In genomic region chr11:103870821-103871309, GRCh38 we compare ENCODE assay signal across 17 cellular contexts.
DNase-seq lines count a peak whose midpoint lies in the region; ATAC-seq and TF ChIP-seq lines count a peak whose summit lies in the region.
"Had no signal": no experiment of that assay in that cellular context is flagged by ENCODE, and none has a peak within 500 bp of the region (broad histone marks: within the 10 kb centered on the region; RNA-seq: fewer than 3 reads in every experiment).

No MANE protein-coding gene starts in this region.

- no peaks in the 10 kb centered on the region for H3K27me3 Mint-ChIP-seq in MCF 10A (ENCODE audit: insufficient read depth, unreplicated experiment)
- H3K27me3 Mint-ChIP-seq: activated CD4-positive, alpha-beta T cell treated with anti-CD3 and anti-CD28 coated beads for 36 hours; activated naive CD4-positive, alpha-beta T cell treated with anti-CD3 and anti-CD28 coated beads, Interleukin-2, amount 10 ng/mL, durations not matched to agents 7 days and 5 days; CD4-positive, CD25-positive, alpha-beta regulatory T cell had no signal

- H3K79me2 ChIP-seq in trophoblast cell (ENCODE audit: control insufficient read depth, insufficient read depth, low read length, poor library complexity) = no peaks in the 10 kb centered on the region

- H3K14ac ChIP-seq in trophoblast cell (ENCODE audit: low read length) = no peak overlapping the region

- H3K27ac ChIP-seq in breast epithelium (no peak overlapping the region), trophoblast cell (ENCODE audit: low read depth, low read length) (no peak overlapping the region), stomach (no peak overlapping the region)
- H3K27ac ChIP-seq: SJCRH30 had no signal

- H4K12ac ChIP-seq in trophoblast cell (ENCODE audit: low read depth, low read length) = no peak overlapping the region

- H3K4me1 ChIP-seq in breast epithelium (no peaks in the 10 kb centered on the region), trophoblast cell (ENCODE audit: control insufficient read depth in 1 of 2, insufficient read depth in 2 of 2, low read length in 2 of 2) (no peaks in the 10 kb centered on the region), stomach (no peaks in the 10 kb centered on the region)
- H3K4me1 ChIP-seq: SJCRH30 had no signal

- no peak overlapping the region for H2BK5ac ChIP-seq in trophoblast cell (ENCODE audit: low read depth, low read length, poor library complexity)

- no TSS peak for BruUV-seq in MCF 10A (replicated peaks; lab: Mats Ljungman, UMichigan)

- H3K4me3 ChIP-seq in breast epithelium (no peak overlapping the region), trophoblast cell (ENCODE audit: low read depth, low read length) (no peak overlapping the region), stomach (no peak overlapping the region)
- H3K4me3 ChIP-seq: SJCRH30 had no signal

- no peaks in the 10 kb centered on the region for H3K36me3 Mint-ChIP-seq in MCF 10A (ENCODE audit: insufficient read depth, unreplicated experiment)
- H3K36me3 Mint-ChIP-seq: activated naive CD4-positive, alpha-beta T cell treated with anti-CD3 and anti-CD28 coated beads, Interleukin-2, amount 10 ng/mL, durations not matched to agents 7 days and 5 days; CD4-positive, CD25-positive, alpha-beta regulatory T cell had no signal

- no peak overlapping the region for H4K91ac ChIP-seq in trophoblast cell (ENCODE audit: low read depth, low read length)

- H3K4me1 Mint-ChIP-seq in MCF 10A (ENCODE audit: insufficient read depth, unreplicated experiment) = peaks cover 10% of the 10 kb centered on the region
- H3K4me1 Mint-ChIP-seq: activated CD4-positive, alpha-beta T cell treated with anti-CD3 and anti-CD28 coated beads for 36 hours; activated naive CD4-positive, alpha-beta T cell treated with anti-CD3 and anti-CD28 coated beads, Interleukin-2, amount 10 ng/mL, durations not matched to agents 7 days and 5 days; CD4-positive, CD25-positive, alpha-beta regulatory T cell had no signal

- POLR2A ChIA-PET in MCF 10A (lab: Yijun Ruan, JAX) = no interaction called here

- no peak overlapping the region for H2BK120ac ChIP-seq in trophoblast cell (ENCODE audit: insufficient read depth, low read length, poor library complexity)

- TF ChIP-seq POLR2A in breast epithelium (IDR thresholded peaks at IDR 0.05) (no peak), stomach (IDR thresholded peaks at IDR 0.05) (no peak)

- ATAC-seq in left cardiac atrium = peak; percentile 47 to 58
- ATAC-seq: activated CD4-positive, alpha-beta T cell treated with anti-CD3 and anti-CD28 coated beads for 36 hours had no signal

- no peaks in the 10 kb centered on the region for H3K9me3 ChIP-seq in breast epithelium
- H3K9me3 ChIP-seq in trophoblast cell (ENCODE audit: insufficient read depth, low read depth, low read length) = no peaks in the 10 kb centered on the region
- H3K9me3 ChIP-seq in stomach = no peaks in the 10 kb centered on the region
- H3K9me3 ChIP-seq: SJCRH30 had no signal

- CTCF ChIA-PET in MCF 10A (lab: Yijun Ruan, JAX) = no interaction called here

- H4K8ac ChIP-seq in trophoblast cell (ENCODE audit: low read depth, low read length) = no peak overlapping the region

- H2BK12ac ChIP-seq in trophoblast cell (ENCODE audit: low read length) = no peak overlapping the region

- no peak overlapping the region for H3K18ac ChIP-seq in trophoblast cell (ENCODE audit: low read length)

- no peaks in the 10 kb centered on the region for H3K36me3 ChIP-seq in breast epithelium
- no peaks in the 10 kb centered on the region for H3K36me3 ChIP-seq in trophoblast cell (ENCODE audit: control insufficient read depth in 1 of 2, insufficient read depth in 2 of 2, low read length in 2 of 2)
- no peaks in the 10 kb centered on the region for H3K36me3 ChIP-seq in stomach
- H3K36me3 ChIP-seq: SJCRH30 had no signal

- no peaks in the 10 kb centered on the region for H3K9me3 Mint-ChIP-seq in MCF 10A (ENCODE audit: unreplicated experiment)
- H3K9me3 Mint-ChIP-seq: activated naive CD4-positive, alpha-beta T cell treated with anti-CD3 and anti-CD28 coated beads, Interleukin-2, amount 10 ng/mL, durations not matched to agents 7 days and 5 days had no signal

- DNase-seq in MCF 10A (ENCODE audit: unreplicated experiment) (no peak), breast epithelium (ENCODE audit: low spot score in 2 of 2) (no peak), left cardiac atrium (peak; percentile 58), trophoblast cell (no peak), stomach (no peak), NCI-H510A treated with DMSO at 0.1 percent for 48 hours (lab: John Stamatoyannopoulos, UW) (no peak), occipital lobe (lab: John Stamatoyannopoulos, UW) (no peak), NCI-H1694 (lab: John Stamatoyannopoulos, UW) (no peak)
- DNase-seq: 8988T; activated CD4-positive, alpha-beta T cell treated with anti-CD3 and anti-CD28 coated beads for 36 hours; activated naive CD4-positive, alpha-beta T cell treated with anti-CD3 and anti-CD28 coated beads, Interleukin-2, amount 10 ng/mL, durations not matched to agents 7 days and 5 days; activated T-cell treated with anti-CD3 and anti-CD28 coated beads for 4 hours; CD4-positive, CD25-positive, alpha-beta regulatory T cell; DMS79; islet precursor cell; NCI-H446; SJCRH30 had no signal

- no peak overlapping the region for H2AK5ac ChIP-seq in trophoblast cell (ENCODE audit: low read length)

- no peak overlapping the region for H2AFZ ChIP-seq in trophoblast cell (ENCODE audit: insufficient read depth, low read length, poor library complexity)

- intact Hi-C loops in MCF 10A (cut with micrococcal nuclease) (no loop called here), breast epithelium (cut with DNase I; ENCODE audit: low total_unique reads) (no loop called here), left cardiac atrium (cut with DNase I) (no loop called here), stomach (cut with DNase I; ENCODE audit: low total_unique reads) (no loop called here)

- no peak overlapping the region for H3K9ac ChIP-seq in trophoblast cell (ENCODE audit: low read length)

- no peak overlapping the region for H3K4me2 ChIP-seq in trophoblast cell (ENCODE audit: low read length)

- H3K27me3 ChIP-seq in breast epithelium (no peaks in the 10 kb centered on the region), trophoblast cell (ENCODE audit: insufficient read depth, low read length) (no peaks in the 10 kb centered on the region), stomach (no peaks in the 10 kb centered on the region)
- H3K27me3 ChIP-seq: SJCRH30 had no signal

- peak overlapping the region; percentile 57 for H3K27ac Mint-ChIP-seq in MCF 10A (ENCODE audit: low read depth, unreplicated experiment)
- H3K27ac Mint-ChIP-seq: activated CD4-positive, alpha-beta T cell treated with anti-CD3 and anti-CD28 coated beads for 36 hours; activated naive CD4-positive, alpha-beta T cell treated with anti-CD3 and anti-CD28 coated beads, Interleukin-2, amount 10 ng/mL, durations not matched to agents 7 days and 5 days had no signal

- TF ChIP-seq EP300 in stomach (IDR thresholded peaks at IDR 0.05) = no peak

- H3K4ac ChIP-seq in trophoblast cell (ENCODE audit: low read depth, low read length) = no peak overlapping the region

- no peaks in the 10 kb centered on the region for H3K79me1 ChIP-seq in trophoblast cell (ENCODE audit: low read length)

- no peak overlapping the region for H3K4me3 Mint-ChIP-seq in MCF 10A (ENCODE audit: unreplicated experiment)
- H3K4me3 Mint-ChIP-seq: activated CD4-positive, alpha-beta T cell treated with anti-CD3 and anti-CD28 coated beads for 36 hours; activated naive CD4-positive, alpha-beta T cell treated with anti-CD3 and anti-CD28 coated beads, Interleukin-2, amount 10 ng/mL, durations not matched to agents 7 days and 5 days; CD4-positive, CD25-positive, alpha-beta regulatory T cell had no signal

- no CpG with 5 or more reads among the region's 7 CpGs for WGBS in trophoblast cell (ENCODE audit: extremely low coverage, insufficient coverage, insufficient read length)
- WGBS in stomach, 5 donors = 87 to 94% (median 92%) methylated on average over 7 of the region's 7 CpGs

- H3K23ac ChIP-seq in trophoblast cell (ENCODE audit: low read length) = peak overlapping the region; percentile 30

- TF ChIP-seq CTCF in MCF 10A (IDR thresholded peaks at IDR 0.05; ENCODE audit: unreplicated experiment) = no peak
- no peak for TF ChIP-seq CTCF in breast epithelium (IDR thresholded peaks at IDR 0.05)
- TF ChIP-seq CTCF in stomach (IDR thresholded peaks at IDR 0.05) = no peak
